Comparison of ENCODE assay signal across 18 cellular contexts in the genomic region with DNA sequence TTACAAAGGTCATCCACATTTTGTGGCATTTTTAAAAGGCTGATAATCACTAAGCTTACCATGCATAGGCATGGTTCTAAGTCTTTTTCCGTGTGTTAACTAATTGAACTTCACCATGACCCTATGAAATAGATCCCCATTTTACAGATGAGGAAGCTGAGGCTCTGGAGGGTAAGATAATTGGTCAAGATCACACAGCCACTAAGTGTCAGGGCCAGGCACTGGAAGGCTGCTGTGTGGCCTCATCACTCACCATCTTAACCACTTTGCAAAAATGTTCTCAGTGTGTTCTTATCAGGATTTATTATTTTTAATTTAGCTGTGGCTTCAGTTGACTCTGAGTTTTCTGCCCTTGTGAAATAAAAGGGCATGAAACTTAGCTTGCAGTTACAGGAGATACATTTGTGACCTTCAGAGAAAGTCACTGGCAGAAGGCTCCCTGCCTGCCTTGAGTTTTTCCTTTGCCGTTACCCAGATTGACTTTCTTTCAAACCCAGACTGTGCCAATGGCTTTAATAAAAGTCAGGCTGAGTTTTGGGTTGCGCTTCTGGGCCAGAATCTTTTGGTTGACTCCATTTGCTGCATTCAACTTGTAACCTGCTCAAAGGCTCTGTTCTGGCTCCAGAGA.
DNase-seq lines count a peak whose midpoint lies in the region; ATAC-seq and TF ChIP-seq lines count a peak whose summit lies in the region.
"Had no signal": no experiment of that assay in that cellular context is flagged by ENCODE, and none has a peak within 500 bp of the region (broad histone marks: within the 10 kb centered on the region; RNA-seq: fewer than 3 reads in every experiment).

No MANE protein-coding gene starts in this region.

- TF ChIP-seq POLR2A in NB4 (IDR thresholded peaks at IDR 0.05; ENCODE audit: extremely low read depth, insufficient read length) (no peak), gastrocnemius medialis (IDR thresholded peaks at IDR 0.05) (no peak)

- H3K4me1 ChIP-seq in cardiac muscle cell (ENCODE audit: low read depth), result peaks cover 3% of the 10 kb centered on the region
- H3K4me1 ChIP-seq in right atrium auricular region, result no peaks in the 10 kb centered on the region
- peaks cover 20% of the 10 kb centered on the region for H3K4me1 ChIP-seq in mammary epithelial cell (ENCODE audit: insufficient read depth, low read length)
- peaks cover 0 to 10% of the 10 kb centered on the region in 2 donors for H3K4me1 ChIP-seq in gastrocnemius medialis
- H3K4me1 ChIP-seq: SJCRH30 had no signal

- no peak for TF ChIP-seq CTCF in cardiac muscle cell (IDR thresholded peaks at IDR 0.05; ENCODE audit: low read depth, low read length)
- no peak for TF ChIP-seq CTCF in right atrium auricular region (IDR thresholded peaks at IDR 0.05)
- TF ChIP-seq CTCF in NB4 (IDR thresholded peaks at IDR 0.05; ENCODE audit: low read depth, low read length), result no peak
- no peak for TF ChIP-seq CTCF in mammary epithelial cell (conservative IDR thresholded peaks at IDR 0.05 in 1 of 2, IDR thresholded peaks at IDR 0.05 in 1 of 2; ENCODE audit: extremely low read depth in 1 of 2, insufficient read depth in 1 of 2, low read depth in 1 of 2, low read length in 2 of 2)
- no peak for TF ChIP-seq CTCF in gastrocnemius medialis (IDR thresholded peaks at IDR 0.05 in 4 of 5, conservative IDR thresholded peaks at IDR 0.05 in 1 of 5)

- intact Hi-C loops in mammary epithelial cell (cut with micrococcal nuclease), result loop anchor here (5.0 kb wide), 1 partner anchor 45 kb away; no protein-coding TSS in a partner anchor
- intact Hi-C loops in gastrocnemius medialis (cut with DNase I; ENCODE audit: low total_unique reads), result no loop called here

- no peak overlapping the region for H3K4me3 ChIP-seq in cardiac muscle cell
- no peak overlapping the region for H3K4me3 ChIP-seq in right atrium auricular region
- H3K4me3 ChIP-seq in NB4 (ENCODE audit: low read depth, low read length), result no peak overlapping the region
- no peak overlapping the region for H3K4me3 ChIP-seq in mammary epithelial cell (replicated peaks in 1 of 3; ENCODE audit: insufficient read depth in 1 of 3, low read depth in 2 of 3, low read length in 3 of 3)
- no peak overlapping the region for H3K4me3 ChIP-seq in gastrocnemius medialis
- H3K4me3 ChIP-seq: GM23248, SJCRH30 had no signal

- DNase-seq in cardiac muscle cell (ENCODE audit: low read depth in 1 of 2, low spot score in 1 of 2), result no peak
- no peak for DNase-seq in right atrium auricular region (ENCODE audit: low spot score)
- DNase-seq in NB4 (ENCODE audit: low read depth), result peak; percentile 22
- DNase-seq in mammary epithelial cell, result no peak
- no peak for DNase-seq in gastrocnemius medialis
- DNase-seq in activated CD4-positive, alpha-beta T cell treated with anti-CD3 and anti-CD28 coated beads for 48 hours, result no peak
- no peak for DNase-seq in inferior parietal cortex (ENCODE audit: extremely low spot score)
- DNase-seq: CD8-positive, alpha-beta memory T cell; GF-D8; KBM-7; NCI-H2029 treated with DMSO at 0.1 percent for 48 hours; NCI-H510A; NK-92 treated with Interleukin-12 subunit alpha and Interleukin-12 subunit beta, amount 100 ng/mL, for 24 hours; SJCRH30 had no signal

- H3K79me2 ChIP-seq in mammary epithelial cell (ENCODE audit: insufficient read depth, low read length), result no peaks in the 10 kb centered on the region

- no peaks in the 10 kb centered on the region for H3K27me3 ChIP-seq in cardiac muscle cell
- H3K27me3 ChIP-seq in right atrium auricular region, result no peaks in the 10 kb centered on the region
- no peaks in the 10 kb centered on the region for H3K27me3 ChIP-seq in mammary epithelial cell (ENCODE audit: insufficient read depth, low read length)
- H3K27me3 ChIP-seq in gastrocnemius medialis, result no peaks in the 10 kb centered on the region
- H3K27me3 ChIP-seq: BE2C, SJCRH30 had no signal

- H4K20me1 ChIP-seq in mammary epithelial cell (ENCODE audit: insufficient read depth, low read length), result no peaks in the 10 kb centered on the region

- no peaks in the 10 kb centered on the region for H3K36me3 ChIP-seq in cardiac muscle cell
- H3K36me3 ChIP-seq in right atrium auricular region, result no peaks in the 10 kb centered on the region
- no peaks in the 10 kb centered on the region for H3K36me3 ChIP-seq in mammary epithelial cell (ENCODE audit: insufficient read depth, low read length)
- H3K36me3 ChIP-seq in gastrocnemius medialis, result no peaks in the 10 kb centered on the region
- H3K36me3 ChIP-seq: BE2C had no signal

- in situ Hi-C loops in mammary epithelial cell (cut with MboI; ENCODE audit: low sequenced_read_pairs in 2 of 2), result no loop called here
- in situ Hi-C loops in gastrocnemius medialis (cut with MboI; ENCODE audit: low sequenced_read_pairs in 4 of 4), result no loop called here

- WGBS in mammary epithelial cell (ENCODE audit: low coverage, missing lambda C conversion rate), result 97% methylated on average over 3 of the region's 3 CpGs

- H3K9ac ChIP-seq in mammary epithelial cell (ENCODE audit: insufficient read depth, low read length), result no peak overlapping the region
- H3K9ac ChIP-seq: GM23248 had no signal

- CTCF ChIA-PET in mammary epithelial cell (lab: Charles Lee; ENCODE audit: low non-redundant PET), result no interaction called here

- H3K4me2 ChIP-seq in mammary epithelial cell (ENCODE audit: insufficient read depth, low read depth, low read length), result peak overlapping the region; percentile 61

- H3K9me3 ChIP-seq in cardiac muscle cell (ENCODE audit: low read depth) (no peaks in the 10 kb centered on the region), right atrium auricular region (peaks cover 0 to 7% of the 10 kb centered on the region in 2 donors), mammary epithelial cell (replicated peaks; ENCODE audit: insufficient read depth, low read length) (peaks cover 16% of the 10 kb centered on the region), gastrocnemius medialis (no peaks in the 10 kb centered on the region)

- peak overlapping the region; percentile 37 for H2AFZ ChIP-seq in mammary epithelial cell (ENCODE audit: low read depth, low read length)
- H2AFZ ChIP-seq: GM23248 had no signal

- no TSS peak for BruUV-seq in mammary epithelial cell (replicated peaks; lab: Mats Ljungman, UMichigan)

- H3K27ac ChIP-seq in cardiac muscle cell, result peak overlapping the region; percentile 16
- no peak overlapping the region for H3K27ac ChIP-seq in right atrium auricular region
- H3K27ac ChIP-seq in mammary epithelial cell (ENCODE audit: insufficient read depth, low read depth, low read length), result peak overlapping the region; percentile 0
- peak overlapping the region; percentile 38 to 81 (median 72) for H3K27ac ChIP-seq in gastrocnemius medialis
- H3K27ac ChIP-seq: GM23248, HL-60, SJCRH30 had no signal

- ATAC-seq in gastrocnemius medialis (peak in 1 of 2 donors; percentile 42), HG02970 (IDR thresholded peaks at IDR 0.05; ENCODE audit: low FRiP score, unreplicated experiment) (no peak)

- dilution Hi-C loops in mammary epithelial cell (cut with HindIII; ENCODE audit: low sequenced_read_pairs), result no loop called here

Comparison
In these comparisons a context has a peak if more than half of its experiments do, and no peak if none do; other contexts are left out.
1. H3K27ac ChIP-seq: peak in cardiac muscle cell (single experiment), mammary epithelial cell (single experiment) and gastrocnemius medialis (4 of 4); none in right atrium auricular region (0 of 2).